ENCODE assay signal across 12 cellular contexts in the genomic region with DNA sequence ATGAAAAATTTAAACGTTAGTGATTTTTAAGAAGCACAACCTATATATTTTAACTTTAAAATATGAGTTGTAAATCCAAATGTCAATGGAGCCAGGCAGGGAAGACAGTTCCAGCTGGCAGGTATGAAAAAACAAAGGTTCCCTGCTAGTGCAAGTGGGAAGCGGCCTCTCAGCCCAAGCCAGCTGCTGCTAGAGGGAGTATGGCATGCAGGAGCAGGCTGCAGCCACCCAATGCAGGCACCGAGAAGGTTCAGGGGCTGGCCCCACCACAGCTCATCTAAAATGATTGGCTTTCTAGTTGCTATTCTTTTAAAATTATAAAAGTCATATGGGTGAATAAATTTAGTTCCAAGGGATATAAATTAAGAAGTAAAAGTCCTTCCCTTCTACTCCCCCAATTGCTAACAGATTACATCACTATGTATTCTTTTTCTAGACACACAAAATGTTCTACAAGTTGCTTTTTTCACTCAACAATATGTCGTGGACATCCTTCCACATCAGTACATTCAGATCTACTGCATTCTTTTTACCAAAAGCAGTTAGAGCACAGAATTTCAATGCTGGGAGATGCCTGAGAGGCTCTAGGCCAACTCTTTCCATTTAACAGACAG.
DNase-seq lines count a peak whose midpoint lies in the region; ATAC-seq and TF ChIP-seq lines count a peak whose summit lies in the region.
"Had no signal": no experiment of that assay in that cellular context is flagged by ENCODE, and none has a peak within 500 bp of the region (broad histone marks: within the 10 kb centered on the region; RNA-seq: fewer than 3 reads in every experiment).

No MANE protein-coding gene starts in this region.

- H3K27ac Mint-ChIP-seq in HFFc6: no peak overlapping the region
- H3K27ac Mint-ChIP-seq: stimulated activated naive CD8-positive, alpha-beta T cell treated with anti-CD3 and anti-CD28 coated beads, Interleukin-15, Interleukin-2, amounts not matched to agents 100 ng/mL and 50 ng/mL, for 24 hours had no signal

- ATAC-seq in GM21360 (IDR thresholded peaks at IDR 0.05; ENCODE audit: unreplicated experiment) (no peak), foreskin keratinocyte (no peak)

- no peak overlapping the region for H3K4me3 Mint-ChIP-seq in HFFc6
- H3K4me3 Mint-ChIP-seq: stimulated activated naive CD8-positive, alpha-beta T cell treated with anti-CD3 and anti-CD28 coated beads, Interleukin-15, Interleukin-2, amounts not matched to agents 100 ng/mL and 50 ng/mL, for 24 hours had no signal

- peak overlapping the region; percentile 11 for H3K27ac ChIP-seq in angular gyrus (ENCODE audit: low read depth, low read length)
- no peak overlapping the region for H3K27ac ChIP-seq in foreskin keratinocyte

- H3K27me3 Mint-ChIP-seq in HFFc6 (ENCODE audit: insufficient read depth): no peaks in the 10 kb centered on the region; the same call in 1 of the 2 replicates
- H3K27me3 Mint-ChIP-seq: stimulated activated naive CD8-positive, alpha-beta T cell treated with anti-CD3 and anti-CD28 coated beads, Interleukin-15, Interleukin-2, amounts not matched to agents 100 ng/mL and 50 ng/mL, for 24 hours had no signal

- peaks cover 4% of the 10 kb centered on the region for H3K4me1 ChIP-seq in foreskin keratinocyte

- TF ChIP-seq CTCF in foreskin keratinocyte (conservative IDR thresholded peaks at IDR 0.05) (no peak), HFFc6 (IDR thresholded peaks at IDR 0.05) (no peak)

- no peaks in the 10 kb centered on the region for H3K9me3 Mint-ChIP-seq in HFFc6
- H3K9me3 Mint-ChIP-seq: stimulated activated naive CD8-positive, alpha-beta T cell treated with anti-CD3 and anti-CD28 coated beads, Interleukin-15, Interleukin-2, amounts not matched to agents 100 ng/mL and 50 ng/mL, for 24 hours had no signal

- H3K27me3 ChIP-seq in foreskin keratinocyte: no peaks in the 10 kb centered on the region

- DNase-seq in NCI-H1694 treated with DMSO at 0.1 percent for 48 hours (lab: John Stamatoyannopoulos, UW) (peak; percentile 16), NCI-H1694 (lab: John Stamatoyannopoulos, UW) (no peak), iPS-NIHi11 (ENCODE audit: low spot score) (peak; percentile 13), superior temporal gyrus (ENCODE audit: extremely low spot score) (peak; percentile 68), foreskin keratinocyte (no peak), HFFc6 (no peak)
- DNase-seq: activated gamma-delta T cell, H7, occipital lobe had no signal

- peaks cover 65% of the 10 kb centered on the region for H3K4me1 Mint-ChIP-seq in HFFc6 (ENCODE audit: low read depth)

- no peaks in the 10 kb centered on the region for H3K36me3 Mint-ChIP-seq in HFFc6 (ENCODE audit: low read depth)

Comparison
In these comparisons a context has a peak if more than half of its experiments do, and no peak if none do; other contexts are left out.
1. DNase-seq: peak in NCI-H1694 treated with DMSO at 0.1 percent for 48 hours (single experiment), iPS-NIHi11 (single experiment) and superior temporal gyrus (single experiment); none in NCI-H1694 (single experiment), foreskin keratinocyte (0 of 2) and HFFc6 (single experiment).